In genomic region chrX:67692246-67692645, GRCh38 we compare ENCODE assay signal across 16 cellular contexts.
A peak's percentile ranks its signal among the peaks of the same experiment; 100 is the strongest.
DNase-seq lines count a peak whose midpoint lies in the region; ATAC-seq, FAIRE-seq and TF ChIP-seq lines count a peak whose summit lies in the region.
"Had no signal": no experiment of that assay in that cellular context is flagged by ENCODE, and none has a peak within 500 bp of the region (broad histone marks: within the 10 kb centered on the region; RNA-seq: fewer than 3 reads in every experiment).

No MANE protein-coding gene starts in this region.

- H3K4me3 Mint-ChIP-seq in activated T-helper 17 cell treated with anti-CD3 and anti-CD28 coated beads, Interleukin-2, amount 50 U/mL, for 72 hours: no peak overlapping the region
- H3K4me3 Mint-ChIP-seq: natural killer cell had no signal

- H3K27me3 ChIP-seq in keratinocyte (ENCODE audit: control insufficient read depth, extremely low read depth, insufficient read depth, low read length): no peaks in the 10 kb centered on the region
- H3K27me3 ChIP-seq in uterus: no peaks in the 10 kb centered on the region

- TF ChIP-seq POLR2A in uterus (IDR thresholded peaks at IDR 0.05): no peak

- H3K9ac ChIP-seq in keratinocyte (ENCODE audit: control insufficient read depth, extremely low read depth, insufficient read depth, low read length): no peak overlapping the region

- H3K27me3 Mint-ChIP-seq in activated T-helper 17 cell treated with anti-CD3 and anti-CD28 coated beads, Interleukin-2, amount 50 U/mL, for 72 hours: no peaks in the 10 kb centered on the region

- H3K4me1 Mint-ChIP-seq in activated T-helper 17 cell treated with anti-CD3 and anti-CD28 coated beads, Interleukin-2, amount 50 U/mL, for 72 hours: no peaks in the 10 kb centered on the region

- no peak overlapping the region for H3K27ac Mint-ChIP-seq in activated T-helper 17 cell treated with anti-CD3 and anti-CD28 coated beads, Interleukin-2, amount 50 U/mL, for 72 hours
- H3K27ac Mint-ChIP-seq: natural killer cell had no signal

- DNase-seq in EH (ENCODE audit: low read depth): peak; percentile 72
- peak; percentile 23 for DNase-seq in H4 (ENCODE audit: low spot score)
- no peak for DNase-seq in keratinocyte (ENCODE audit: low read depth, low spot score)
- DNase-seq in kidney glomerular epithelial cell (lab: John Stamatoyannopoulos, UW): no peak
- DNase-seq in uterus: no peak
- DNase-seq: activated CD4-positive, alpha-beta T cell treated with anti-CD3 and anti-CD28 coated beads for 4 hours; amygdala; effector CD8-positive, alpha-beta T cell; H7; natural killer cell; NCI-H1417 treated with DMSO at 0.1 percent for 48 hours; PC-9; sigmoid colon had no signal

- intact Hi-C loops in uterus (cut with DNase I; ENCODE audit: low total_unique reads): no loop called here

- TF ChIP-seq CTCF in keratinocyte (optimal IDR thresholded peaks at IDR 0.05 in 1 of 3, IDR thresholded peaks at IDR 0.05 in 1 of 3, conservative IDR thresholded peaks at IDR 0.05 in 1 of 3; ENCODE audit: extremely low read depth in 1 of 3, insufficient read depth in 2 of 3, low read length in 3 of 3) (no peak), uterus (IDR thresholded peaks at IDR 0.05) (no peak)

- no peak overlapping the region for H2AFZ ChIP-seq in keratinocyte (ENCODE audit: control insufficient read depth, low read length)
- H2AFZ ChIP-seq: PC-9 had no signal

- no peak overlapping the region for H3K4me3 ChIP-seq in keratinocyte (ENCODE audit: control insufficient read depth in 2 of 3, extremely low read depth in 1 of 3, insufficient read depth in 2 of 3, low read depth in 1 of 3, low read length in 3 of 3)
- H3K4me3 ChIP-seq in uterus: no peak overlapping the region
- H3K4me3 ChIP-seq: PC-9, sigmoid colon had no signal

- H3K36me3 Mint-ChIP-seq in activated T-helper 17 cell treated with anti-CD3 and anti-CD28 coated beads, Interleukin-2, amount 50 U/mL, for 72 hours (ENCODE audit: low read depth): no peaks in the 10 kb centered on the region
- H3K36me3 Mint-ChIP-seq: natural killer cell had no signal

- H3K9me1 ChIP-seq in keratinocyte (ENCODE audit: control insufficient read depth, extremely low read depth, insufficient read depth, low read length): no peaks in the 10 kb centered on the region

- H3K9me3 ChIP-seq in keratinocyte (ENCODE audit: control insufficient read depth, low read depth, low read length) (no peaks in the 10 kb centered on the region), uterus (no peaks in the 10 kb centered on the region)
- H3K9me3 ChIP-seq: sigmoid colon had no signal

- H3K9me3 Mint-ChIP-seq in activated T-helper 17 cell treated with anti-CD3 and anti-CD28 coated beads, Interleukin-2, amount 50 U/mL, for 72 hours: no peaks in the 10 kb centered on the region

- no peak overlapping the region for H3K4me2 ChIP-seq in keratinocyte (ENCODE audit: control insufficient read depth, extremely low read depth, insufficient read depth, low read depth, low read length)
- H3K4me2 ChIP-seq: PC-9 had no signal

- dilution Hi-C loops in keratinocyte (cut with MboI; ENCODE audit: extremely low pct_ligation_motif_present, low sequenced_read_pairs): no loop called here

- H3K36me3 ChIP-seq in keratinocyte (ENCODE audit: control insufficient read depth in 2 of 2, extremely low read depth in 1 of 2, insufficient read depth in 2 of 2, low read length in 2 of 2) (no peaks in the 10 kb centered on the region), uterus (no peaks in the 10 kb centered on the region)
- H3K36me3 ChIP-seq: sigmoid colon had no signal

- H4K20me1 ChIP-seq in keratinocyte (ENCODE audit: control insufficient read depth, extremely low read depth, insufficient read depth, low read length): no peaks in the 10 kb centered on the region

- no peaks in the 10 kb centered on the region for H3K79me2 ChIP-seq in keratinocyte (ENCODE audit: control insufficient read depth, insufficient read depth, low read length)

- ATAC-seq in activated T-helper 17 cell treated with anti-CD3 and anti-CD28 coated beads, Interleukin-2, amount 50 U/mL, for 72 hours (replicated peaks): peak; percentile 19
- no peak for ATAC-seq in HG03520 (IDR thresholded peaks at IDR 0.05; ENCODE audit: unreplicated experiment)
- ATAC-seq in HG03457 (IDR thresholded peaks at IDR 0.05; ENCODE audit: unreplicated experiment): no peak
- ATAC-seq: natural killer cell had no signal

- H3K27ac ChIP-seq in keratinocyte (ENCODE audit: control insufficient read depth, insufficient read depth, low read length): no peak overlapping the region
- H3K27ac ChIP-seq in uterus: no peak overlapping the region
- H3K27ac ChIP-seq: PC-9, sigmoid colon had no signal

- H3K4me1 ChIP-seq in keratinocyte (ENCODE audit: control insufficient read depth, extremely low read depth, insufficient read depth, low read length) (peaks cover 3% of the 10 kb centered on the region), uterus (peaks cover 0 to 18% of the 10 kb centered on the region in 2 donors)
- H3K4me1 ChIP-seq: sigmoid colon had no signal

- peak; percentile 46 for FAIRE-seq in keratinocyte (lab: Jason Lieb, UNC)

Comparison
In these comparisons a context has a peak if more than half of its experiments do, and no peak if none do; other contexts are left out.
1. DNase-seq: peak in EH (single experiment) and H4 (single experiment); none in keratinocyte (single experiment), kidney glomerular epithelial cell (single experiment) and uterus (0 of 2).